Comparison of ENCODE assay signal across 8 cellular contexts in genomic region chr2:70087703-70088507, GRCh38. TPM values are rescaled to one million over a fixed set of nuclear protein-coding genes. Genes with fewer than 3 reads are reported as not detected.
A peak's percentile ranks its signal among the peaks of the same experiment; 100 is the strongest.
DNase-seq lines count a peak whose midpoint lies in the region; ATAC-seq and TF ChIP-seq lines count a peak whose summit lies in the region.

No MANE protein-coding gene starts in this region.

- CTCF ChIA-PET in activated B cell treated with CpG ODN at 0.5 μM for 24 hours (lab: Charles Lee), result interaction anchor here (0.6 to 1.6 kb wide), 5 partner anchors 12 to 55 kb away, joined by 3 to 6 read pairs (median 5); no protein-coding TSS in a partner anchor

- H3K27ac ChIP-seq in HUES48 (ENCODE audit: low read depth, low read length) (peak overlapping the region; percentile 100), colonic mucosa (peak overlapping the region; percentile 99), right lobe of liver (peak overlapping the region; percentile 100)

- H3K27me3 ChIP-seq in HUES48 (ENCODE audit: control insufficient read depth, insufficient read depth, low read length) (no peaks in the 10 kb centered on the region), colonic mucosa (no peaks in the 10 kb centered on the region), right lobe of liver (no peaks in the 10 kb centered on the region)

- ATAC-seq in activated B cell treated with CpG ODN at 0.5 μM for 24 hours (ENCODE audit: low read depth) (no peak), right lobe of liver (peak; percentile 6 to 34 (median 12)), HG03139 (IDR thresholded peaks at IDR 0.05; ENCODE audit: unreplicated experiment) (no peak), HG03175 (IDR thresholded peaks at IDR 0.05; ENCODE audit: unreplicated experiment) (no peak)

- TF ChIP-seq POLR2A in right lobe of liver (IDR thresholded peaks at IDR 0.05), result peak; percentile 45

- peaks cover 34% of the 10 kb centered on the region for H3K4me1 ChIP-seq in HUES48 (ENCODE audit: control insufficient read depth, insufficient read depth, low read length)
- H3K4me1 ChIP-seq in colonic mucosa, result peaks cover 9% of the 10 kb centered on the region
- peaks cover 0 to 39% (median 13%) of the 10 kb centered on the region in 4 donors for H3K4me1 ChIP-seq in right lobe of liver

- peak overlapping the region; percentile 98 for H3K9ac ChIP-seq in HUES48 (ENCODE audit: low read depth, low read length)
- peak overlapping the region; percentile 97 to 99 for H3K9ac ChIP-seq in colonic mucosa (ENCODE audit: low read depth in 2 of 2, low read length in 2 of 2)

- intact Hi-C loops in activated B cell treated with CpG ODN at 0.5 μM for 24 hours (cut with micrococcal nuclease), result loop anchor here (1.0 to 2.0 kb wide), 5 partner anchors 7 to 205 kb away; partner anchors contain the start of genes SNRPG and TIA1
- intact Hi-C loops in colonic mucosa (cut with DNase I), result loop anchor here (5.0 kb wide), 1 partner anchor 54 kb away; no protein-coding TSS in a partner anchor
- intact Hi-C loops in right lobe of liver (cut with DNase I), result loop anchor here (2.0 to 5.0 kb wide), 2 partner anchors 54 to 55 kb away; no protein-coding TSS in a partner anchor

- H3K36me3 ChIP-seq in HUES48 (ENCODE audit: control insufficient read depth, insufficient read depth, low read length) (peaks cover 28% of the 10 kb centered on the region), colonic mucosa (no peaks in the 10 kb centered on the region), right lobe of liver (peaks cover 0 to 9% (median 3%) of the 10 kb centered on the region in 4 donors)

- H3K9me3 Mint-ChIP-seq in activated B cell treated with CpG ODN at 0.5 μM for 24 hours, result no peaks in the 10 kb centered on the region

- peak overlapping the region; percentile 100 for H3K27ac Mint-ChIP-seq in activated B cell treated with CpG ODN at 0.5 μM for 24 hours

- H3K4me1 Mint-ChIP-seq in activated B cell treated with CpG ODN at 0.5 μM for 24 hours, result peaks cover 72% of the 10 kb centered on the region

- no peak for TF ChIP-seq CTCF in activated B cell treated with CpG ODN at 0.5 μM for 24 hours (IDR thresholded peaks at IDR 0.05)
- no peak for TF ChIP-seq CTCF in colonic mucosa (IDR thresholded peaks at IDR 0.05)
- no peak for TF ChIP-seq CTCF in right lobe of liver (IDR thresholded peaks at IDR 0.05)

- 0% methylated on average over 26 of the region's 54 CpGs for WGBS in right lobe of liver (ENCODE audit: insufficient coverage, low coverage, low lambda C conversion rate, missing lambda C conversion rate)

- H3K9me3 ChIP-seq in HUES48 (ENCODE audit: control insufficient read depth, insufficient read depth, low read length) (no peaks in the 10 kb centered on the region), colonic mucosa (no peaks in the 10 kb centered on the region), right lobe of liver (no peaks in the 10 kb centered on the region)

- H3K4me3 Mint-ChIP-seq in activated B cell treated with CpG ODN at 0.5 μM for 24 hours, result peak overlapping the region; percentile 96

- H3K27me3 Mint-ChIP-seq in activated B cell treated with CpG ODN at 0.5 μM for 24 hours, result no peaks in the 10 kb centered on the region

- H3K36me3 Mint-ChIP-seq in activated B cell treated with CpG ODN at 0.5 μM for 24 hours (ENCODE audit: low read depth), result peaks cover 55% of the 10 kb centered on the region

- POLR2A ChIA-PET in activated B cell treated with CpG ODN at 0.5 μM for 24 hours (lab: Charles Lee), result interaction anchor here (1.4 to 30.7 kb wide), 10 partner anchors 7 to 206 kb away, joined by 7 to 976 read pairs (median 102); partner anchors contain the start of genes C2orf42, MXD1 and SNRPG

- peak; percentile 83 for DNase-seq in DMS53 (lab: John Stamatoyannopoulos, UW)
- DNase-seq in activated B cell treated with CpG ODN at 0.5 μM for 24 hours, result peak; percentile 40
- peak; percentile 79 for DNase-seq in colonic mucosa
- DNase-seq in right lobe of liver, result peak; percentile 59 to 76 (median 74)
- DNase-seq in stimulated activated CD4-positive, alpha-beta T cell treated with anti-CD3 and anti-CD28 coated beads, TNF-alpha, amount 100 ng/mL, for 24 hours (ENCODE audit: low read depth in 3 of 3), result peak in 2 of 3 experiments; percentile 38 to 53

- H3K4me3 ChIP-seq in HUES48 (ENCODE audit: low read depth, low read length) (peak overlapping the region; percentile 98), colonic mucosa (peak overlapping the region; percentile 64), right lobe of liver (peak overlapping the region; percentile 77 to 91 (median 81))

RNA-seq across cellular contexts. Expression of gene PCBP1, which starts 0.6 kb away (rescaled TPM):
- 370 and 379 TPM in 2 replicates for total RNA-seq in activated B cell treated with CpG ODN at 0.5 μM for 24 hours
- total RNA-seq in colonic mucosa, result 100 to 1,000 TPM; 348 to 401 TPM
- total RNA-seq in right lobe of liver, result 100 to 1,000 TPM; 147 to 220 (median 178) TPM

Comparison
In these comparisons a context has a peak if more than half of its experiments do, and no peak if none do; other contexts are left out.
1. ATAC-seq: peak in right lobe of liver (4 of 4); none in activated B cell treated with CpG ODN at 0.5 μM for 24 hours (single experiment), HG03139 (single experiment) and HG03175 (single experiment).
2. Peak in every context shown above with its lines, with median percentiles within 50 percentile points of each other: DNase-seq, H3K27ac ChIP-seq and H3K4me3 ChIP-seq.